6 cellular contexts compared by ENCODE assay signal in genomic region chr7:148412691-148413090, GRCh38.
"Had no signal": no experiment of that assay in that cellular context is flagged by ENCODE, and none has a peak within 500 bp of the region (broad histone marks: within the 10 kb centered on the region; RNA-seq: fewer than 3 reads in every experiment).

No MANE protein-coding gene starts in this region.

- DNase-seq: GM23248, H9, HCEC 1CT, KG1 had no signal

- H3K27ac Mint-ChIP-seq: H9, IgD-negative memory B cell had no signal

- H3K4me3 Mint-ChIP-seq: H9 had no signal

- H3K9me3 Mint-ChIP-seq: H9, IgD-negative memory B cell had no signal

- ATAC-seq: HepG2 had no signal
